In genomic region chr7:5598769-5599371, GRCh38 we compare ENCODE assay signal across 1 cellular context.
TF ChIP-seq lines count a peak whose summit lies in the region.

No MANE protein-coding gene starts in this region.

TF ChIP-seq in K562, 482 proteins besides CTCF, POLR2A, EP300 and RAD21 (continued from another document and continues in another):
- TF ChIP-seq USF1 (CRISPR knock-in tag; IDR thresholded peaks at IDR 0.05) (no peak; the same call in 1 of the 2 replicates), NR2C1 (IDR thresholded peaks at IDR 0.05) (no peak), NR2C1 (tag; IDR thresholded peaks at IDR 0.05) (no peak), ATF3 (IDR thresholded peaks at IDR 0.05) (no peak), ATF3 (CRISPR knock-in tag; conservative IDR thresholded peaks at IDR 0.05) (no peak), ZNF609 (CRISPR knock-in tag; IDR thresholded peaks at IDR 0.05; ENCODE audit: borderline replicate concordance) (0 out of 2 replicates have a peak, but pooled peaks have one; percentile 52), HMGXB4 (CRISPR knock-in tag; IDR thresholded peaks at IDR 0.05) (no peak), CREB1 (IDR thresholded peaks at IDR 0.05) (peak; percentile 49; the same call in 1 of the 2 replicates), CREB1 (CRISPR knock-in tag; IDR thresholded peaks at IDR 0.05) (no peak; the same call in 1 of the 2 replicates), ARID3A (IDR thresholded peaks at IDR 0.05; ENCODE audit: borderline replicate concordance, low read depth, low read length) (no peak), CBFB (CRISPR knock-in tag; IDR thresholded peaks at IDR 0.05) (no peak; the same call in 1 of the 2 replicates), POLR2G (IDR thresholded peaks at IDR 0.05; ENCODE audit: low read depth, low read length) (peak; percentile 85), JUND (IDR thresholded peaks at IDR 0.05; ENCODE audit: borderline replicate concordance, low read depth, low read length) (peak; percentile 67; the same call in 1 of the 2 replicates), JUND (tag; IDR thresholded peaks at IDR 0.05; ENCODE audit: borderline replicate concordance, low read depth, low read length) (no peak; the same call in 2 of the 3 replicates), RHOXF2B (CRISPR knock-in tag; conservative IDR thresholded peaks at IDR 0.05) (no peak), ZNF644 (tag; IDR thresholded peaks at IDR 0.05; ENCODE audit: low read depth) (no peak), ZNF253 (CRISPR knock-in tag; conservative IDR thresholded peaks at IDR 0.05) (no peak), ZKSCAN8 (CRISPR knock-in tag; IDR thresholded peaks at IDR 0.05) (no peak), ZNF239 (CRISPR knock-in tag; IDR thresholded peaks at IDR 0.05) (no peak), ZNF77 (CRISPR knock-in tag; IDR thresholded peaks at IDR 0.05) (no peak), TCFL5 (CRISPR knock-in tag; conservative IDR thresholded peaks at IDR 0.05) (no peak), RNF219 (CRISPR knock-in tag; IDR thresholded peaks at IDR 0.05) (no peak), TAF1 (IDR thresholded peaks at IDR 0.05; ENCODE audit: control insufficient read depth, extremely low read depth, insufficient read depth, low read length, severe bottlenecking) (peak; percentile 51), DACH1 (IDR thresholded peaks at IDR 0.05; ENCODE audit: partially characterized antibody) (peak; percentile 81), E2F8 (IDR thresholded peaks at IDR 0.05; ENCODE audit: low read depth, partially characterized antibody) (no peak), PKNOX1 (IDR thresholded peaks at IDR 0.05) (no peak), ID3 (CRISPR knock-in tag; IDR thresholded peaks at IDR 0.05) (no peak), ID3 (tag; IDR thresholded peaks at IDR 0.05) (no peak), TRIM24 (IDR thresholded peaks at IDR 0.05) (peak; percentile 9 to 56; a peak in 1 of 4 replicates), TFE3 (CRISPR knock-in tag; IDR thresholded peaks at IDR 0.05) (no peak), ZBED1 (IDR thresholded peaks at IDR 0.05) (peak; percentile 49; the same call in 1 of the 2 replicates), SMARCA4 (IDR thresholded peaks at IDR 0.05) (peak; percentile 39; the same call in 1 of the 2 replicates), GABPA (tag; conservative IDR thresholded peaks at IDR 0.05; ENCODE audit: low read depth) (no peak), PTBP1 (IDR thresholded peaks at IDR 0.05; ENCODE audit: low read depth, low read length) (0 out of 2 replicates have a peak, but pooled peaks have one; percentile 65), PRMT5 (CRISPR knock-in tag; IDR thresholded peaks at IDR 0.05) (no peak), TFAP4 (CRISPR knock-in tag; IDR thresholded peaks at IDR 0.05; ENCODE audit: borderline replicate concordance) (peak; percentile 99), ZNF124 (CRISPR knock-in tag; IDR thresholded peaks at IDR 0.05) (no peak)
